Comparison of ENCODE assay signal across 17 cellular contexts in the genomic region with DNA sequence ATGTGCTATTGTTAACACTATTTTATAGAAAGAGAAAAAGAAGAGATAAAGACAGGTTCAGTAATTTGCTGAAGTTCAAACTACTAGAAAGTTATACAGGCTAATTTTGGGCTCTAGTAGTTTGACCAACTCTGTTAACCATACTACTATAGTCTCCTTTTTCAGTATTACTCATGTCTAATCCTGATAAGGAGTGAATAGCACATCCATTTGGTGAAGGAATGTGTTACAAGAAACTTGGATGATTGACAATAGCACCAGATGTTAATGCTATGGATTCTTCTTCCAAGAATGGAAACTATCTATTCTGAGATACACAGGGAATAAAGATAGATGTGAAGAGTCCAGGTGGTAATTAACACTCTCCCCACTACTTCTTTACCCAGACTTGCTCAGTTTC.
"Had no signal": no experiment of that assay in that cellular context is flagged by ENCODE, and none has a peak within 500 bp of the region (broad histone marks: within the 10 kb centered on the region; RNA-seq: fewer than 3 reads in every experiment).

No MANE protein-coding gene starts in this region.

- H3K27me3 ChIP-seq: gastrocnemius medialis, heart left ventricle, ovary, right lobe of liver, testis, upper lobe of right lung had no signal

- H3K9me3 Mint-ChIP-seq: activated naive CD8-positive, alpha-beta T cell treated with anti-CD3 and anti-CD28 coated beads, Interleukin-2, amount 10 ng/mL, durations not matched to agents 7 days and 5 days; activated T-helper 1 cell treated with anti-CD3 and anti-CD28 coated beads, Interleukin-12 subunit alpha, Interleukin-12 subunit beta, Interleukin-2, Interleukin-4 antibody, amounts not matched to agents 30 ng/mL and 10 ng/mL and 1 ng/mL, durations not matched to agents 14 hours and 24 hours and 36 hours; stimulated activated naive CD8-positive, alpha-beta T cell treated with anti-CD3 and anti-CD28 coated beads, Interleukin-15, amount 100 ng/mL, for 72 hours had no signal

- H3K27me3 Mint-ChIP-seq: activated naive CD8-positive, alpha-beta T cell treated with anti-CD3 and anti-CD28 coated beads, Interleukin-2, amount 10 ng/mL, durations not matched to agents 7 days and 5 days; stimulated activated naive CD8-positive, alpha-beta T cell treated with anti-CD3 and anti-CD28 coated beads, Interleukin-15, amount 100 ng/mL, for 72 hours had no signal

- H3K36me3 ChIP-seq: gastrocnemius medialis, heart left ventricle, lower lobe of right lung, ovary, right lobe of liver, upper lobe of right lung had no signal

- H3K4me1 Mint-ChIP-seq: activated naive CD8-positive, alpha-beta T cell treated with anti-CD3 and anti-CD28 coated beads, Interleukin-2, amount 10 ng/mL, durations not matched to agents 7 days and 5 days; mesothelial cell of epicardium; stimulated activated naive CD8-positive, alpha-beta T cell treated with anti-CD3 and anti-CD28 coated beads, Interleukin-15, amount 100 ng/mL, for 72 hours had no signal

- H3K36me3 Mint-ChIP-seq: activated naive CD8-positive, alpha-beta T cell treated with anti-CD3 and anti-CD28 coated beads, Interleukin-2, amount 10 ng/mL, durations not matched to agents 7 days and 5 days; mesothelial cell of epicardium had no signal

- H3K27ac Mint-ChIP-seq: activated naive CD8-positive, alpha-beta T cell treated with anti-CD3 and anti-CD28 coated beads, Interleukin-2, amount 10 ng/mL, durations not matched to agents 7 days and 5 days; activated T-helper 1 cell treated with anti-CD3 and anti-CD28 coated beads, Interleukin-12 subunit alpha, Interleukin-12 subunit beta, Interleukin-2, Interleukin-4 antibody, amounts not matched to agents 30 ng/mL and 10 ng/mL and 1 ng/mL, durations not matched to agents 14 hours and 24 hours and 36 hours; stimulated activated naive CD8-positive, alpha-beta T cell treated with anti-CD3 and anti-CD28 coated beads, Interleukin-15, amount 100 ng/mL, for 72 hours had no signal

- H3K9me3 ChIP-seq: gastrocnemius medialis, heart left ventricle, lower lobe of right lung, ovary, right lobe of liver, testis, upper lobe of right lung had no signal

- H3K27ac ChIP-seq: gastrocnemius medialis, heart left ventricle, lower lobe of right lung, ovary, right lobe of liver, testis, upper lobe of right lung had no signal

- H3K4me3 ChIP-seq: gastrocnemius medialis, heart left ventricle, lower lobe of right lung, ovary, right lobe of liver, testis, upper lobe of right lung had no signal

- H3K4me1 ChIP-seq: gastrocnemius medialis, heart left ventricle, lower lobe of right lung, right lobe of liver, testis, upper lobe of right lung had no signal

- H3K4me3 Mint-ChIP-seq: activated naive CD8-positive, alpha-beta T cell treated with anti-CD3 and anti-CD28 coated beads, Interleukin-2, amount 10 ng/mL, durations not matched to agents 7 days and 5 days; activated T-helper 1 cell treated with anti-CD3 and anti-CD28 coated beads, Interleukin-12 subunit alpha, Interleukin-12 subunit beta, Interleukin-2, Interleukin-4 antibody, amounts not matched to agents 30 ng/mL and 10 ng/mL and 1 ng/mL, durations not matched to agents 14 hours and 24 hours and 36 hours; mesothelial cell of epicardium; stimulated activated naive CD8-positive, alpha-beta T cell treated with anti-CD3 and anti-CD28 coated beads, Interleukin-15, amount 100 ng/mL, for 72 hours had no signal

- ATAC-seq: gastrocnemius medialis; heart left ventricle; left colon; lower lobe of right lung; right lobe of liver; stimulated activated naive CD8-positive, alpha-beta T cell treated with anti-CD3 and anti-CD28 coated beads, Interleukin-15, amount 100 ng/mL, for 72 hours; upper lobe of right lung had no signal

- DNase-seq: activated CD4-positive, alpha-beta T cell treated with anti-CD3 and anti-CD28 coated beads, Interleukin-2, amount 50 U/mL, for 1 hour; activated CD8-positive, alpha-beta memory T cell treated with anti-CD3 and anti-CD28 coated beads for 24 hours; activated naive CD4-positive, alpha-beta T cell; activated naive CD8-positive, alpha-beta T cell treated with anti-CD3 and anti-CD28 coated beads, Interleukin-2, amount 10 ng/mL, durations not matched to agents 7 days and 5 days; aorta; gastrocnemius medialis; heart left ventricle; left colon; lower lobe of right lung; ovary; right lobe of liver; stimulated activated naive CD8-positive, alpha-beta T cell treated with anti-CD3 and anti-CD28 coated beads, Interleukin-15, amount 100 ng/mL, for 72 hours; T-helper 9 cell; testis; upper lobe of right lung had no signal
